Comparison of ENCODE assay signal across 1 cellular context in the genomic region with DNA sequence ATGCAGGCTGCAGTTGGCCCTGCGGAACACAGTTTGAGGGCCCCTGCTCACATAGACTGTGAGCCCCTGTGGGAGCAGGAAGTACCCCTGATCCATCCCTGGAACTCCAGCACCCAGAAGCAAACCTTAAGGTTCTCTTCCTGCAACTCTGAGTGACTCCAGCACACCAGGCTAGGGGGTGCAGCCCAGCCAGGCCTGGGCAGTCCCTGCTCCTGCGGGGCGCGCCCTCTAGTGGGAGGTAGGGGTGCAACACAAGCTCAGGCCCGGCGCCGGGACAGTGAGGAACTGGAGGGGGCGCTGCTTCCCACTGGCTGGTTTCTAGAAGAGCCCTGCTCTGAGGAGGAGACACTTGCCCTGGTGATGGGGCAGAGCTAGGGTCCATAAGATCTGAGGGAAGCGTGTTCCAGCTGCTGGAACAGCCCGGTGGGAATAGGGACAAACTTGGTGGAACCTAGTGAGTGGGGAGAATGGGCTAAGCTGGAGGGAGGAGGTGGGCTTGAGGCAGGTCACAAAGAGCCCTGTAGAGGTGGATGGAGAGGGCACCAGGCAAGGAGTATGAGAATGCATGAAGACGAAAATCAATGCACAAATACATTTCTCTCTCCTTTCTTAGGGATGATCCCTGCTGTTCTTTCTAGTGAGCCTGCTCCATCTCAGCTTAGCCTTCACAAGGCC.
A peak's percentile ranks its signal among the peaks of the same experiment; 100 is the strongest.
TF ChIP-seq lines count a peak whose summit lies in the region.

No MANE protein-coding gene starts in this region.

TF ChIP-seq in K562, 482 proteins besides CTCF, POLR2A, EP300 and RAD21 (continued from another document and continues in another):
- TF ChIP-seq HCFC1 (IDR thresholded peaks at IDR 0.05; ENCODE audit: low read depth, low read length) (no peak), ZKSCAN1 (IDR thresholded peaks at IDR 0.05; ENCODE audit: low read depth, low read length) (no peak), MBD2 (IDR thresholded peaks at IDR 0.05; ENCODE audit: borderline replicate concordance, low read depth) (no peak), MAZ (CRISPR knock-in tag; conservative IDR thresholded peaks at IDR 0.05 in 1 of 2, IDR thresholded peaks at IDR 0.05 in 1 of 2) (peak in 1 of 2 experiments; percentile 65; a peak in 2 of 4 replicates), ZBTB1 (CRISPR knock-in tag; IDR thresholded peaks at IDR 0.05; ENCODE audit: borderline replicate concordance, low read depth) (no peak), SRSF1 (IDR thresholded peaks at IDR 0.05; ENCODE audit: low read depth, low read length) (no peak), ZFPM2 (CRISPR knock-in tag; IDR thresholded peaks at IDR 0.05) (no peak), MYBL2 (IDR thresholded peaks at IDR 0.05; ENCODE audit: low read depth) (no peak), MYBL2 (CRISPR knock-in tag; IDR thresholded peaks at IDR 0.05; ENCODE audit: borderline replicate concordance) (no peak), BRF1 (IDR thresholded peaks at IDR 0.05; ENCODE audit: borderline replicate concordance, extremely low read depth, insufficient read length) (no peak), JUND (IDR thresholded peaks at IDR 0.05; ENCODE audit: borderline replicate concordance, low read depth, low read length) (peak; percentile 39), JUND (tag; IDR thresholded peaks at IDR 0.05; ENCODE audit: borderline replicate concordance, low read depth, low read length) (no peak; the same call in 2 of the 3 replicates), MYC (IDR thresholded peaks at IDR 0.05; ENCODE audit: low read depth, low read length) (peak; percentile 48; the same call in 1 of the 2 replicates), MYC (CRISPR knock-in tag; IDR thresholded peaks at IDR 0.05; ENCODE audit: borderline replicate concordance, low read depth) (no peak), PTBP1 (IDR thresholded peaks at IDR 0.05; ENCODE audit: low read depth, low read length) (no peak), CCNT2 (IDR thresholded peaks at IDR 0.05; ENCODE audit: borderline replicate concordance, extremely low read depth, insufficient read length, low read depth, low read length) (no peak), ERF (CRISPR knock-in tag; IDR thresholded peaks at IDR 0.05) (no peak), CXXC5 (CRISPR knock-in tag; IDR thresholded peaks at IDR 0.05) (0 out of 2 replicates have a peak, but pooled peaks have one; percentile 23), SMC3 (conservative IDR thresholded peaks at IDR 0.05; ENCODE audit: insufficient read depth, low read depth, low read length) (peak; percentile 91), ILF3 (IDR thresholded peaks at IDR 0.05; ENCODE audit: borderline replicate concordance) (no peak), CBX1 (IDR thresholded peaks at IDR 0.05; ENCODE audit: low read depth) (peak; percentile 63; the same call in 1 of the 2 replicates), SMARCA5 (IDR thresholded peaks at IDR 0.05) (peak; percentile 47; the same call in 1 of the 2 replicates), ARHGAP35 (IDR thresholded peaks at IDR 0.05; ENCODE audit: partially characterized antibody) (no peak), ZKSCAN8 (CRISPR knock-in tag; IDR thresholded peaks at IDR 0.05) (no peak), YY1 (IDR thresholded peaks at IDR 0.05; ENCODE audit: borderline replicate concordance in 1 of 3, control insufficient read depth in 1 of 3, extremely low read depth in 1 of 3, insufficient read depth in 3 of 3, insufficient read length in 1 of 3, insufficient replicate concordance in 2 of 3, low read depth in 1 of 3, low read length in 2 of 3) (peak in 1 of 3 experiments; percentile 25), ZNF316 (IDR thresholded peaks at IDR 0.05) (no peak), ZNF589 (CRISPR knock-in tag; IDR thresholded peaks at IDR 0.05; ENCODE audit: low read depth) (no peak), TEAD1 (CRISPR knock-in tag; IDR thresholded peaks at IDR 0.05) (no peak), HDAC1 (IDR thresholded peaks at IDR 0.05) (peak in 1 of 2 experiments; percentile 22; a peak in 1 of 4 replicates), ZNF124 (CRISPR knock-in tag; IDR thresholded peaks at IDR 0.05) (no peak), NRF1 (conservative IDR thresholded peaks at IDR 0.05 in 1 of 2, IDR thresholded peaks at IDR 0.05 in 1 of 2) (peak; percentile 12 to 39; a peak in 1 of 4 replicates)
- TF ChIP-seq, protein P1, sequence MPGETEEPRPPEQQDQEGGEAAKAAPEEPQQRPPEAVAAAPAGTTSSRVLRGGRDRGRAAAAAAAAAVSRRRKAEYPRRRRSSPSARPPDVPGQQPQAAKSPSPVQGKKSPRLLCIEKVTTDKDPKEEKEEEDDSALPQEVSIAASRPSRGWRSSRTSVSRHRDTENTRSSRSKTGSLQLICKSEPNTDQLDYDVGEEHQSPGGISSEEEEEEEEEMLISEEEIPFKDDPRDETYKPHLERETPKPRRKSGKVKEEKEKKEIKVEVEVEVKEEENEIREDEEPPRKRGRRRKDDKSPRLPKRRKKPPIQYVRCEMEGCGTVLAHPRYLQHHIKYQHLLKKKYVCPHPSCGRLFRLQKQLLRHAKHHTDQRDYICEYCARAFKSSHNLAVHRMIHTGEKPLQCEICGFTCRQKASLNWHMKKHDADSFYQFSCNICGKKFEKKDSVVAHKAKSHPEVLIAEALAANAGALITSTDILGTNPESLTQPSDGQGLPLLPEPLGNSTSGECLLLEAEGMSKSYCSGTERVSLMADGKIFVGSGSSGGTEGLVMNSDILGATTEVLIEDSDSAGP (CRISPR knock-in tag; IDR thresholded peaks at IDR 0.05): no peak
- TF ChIP-seq, protein P2, sequence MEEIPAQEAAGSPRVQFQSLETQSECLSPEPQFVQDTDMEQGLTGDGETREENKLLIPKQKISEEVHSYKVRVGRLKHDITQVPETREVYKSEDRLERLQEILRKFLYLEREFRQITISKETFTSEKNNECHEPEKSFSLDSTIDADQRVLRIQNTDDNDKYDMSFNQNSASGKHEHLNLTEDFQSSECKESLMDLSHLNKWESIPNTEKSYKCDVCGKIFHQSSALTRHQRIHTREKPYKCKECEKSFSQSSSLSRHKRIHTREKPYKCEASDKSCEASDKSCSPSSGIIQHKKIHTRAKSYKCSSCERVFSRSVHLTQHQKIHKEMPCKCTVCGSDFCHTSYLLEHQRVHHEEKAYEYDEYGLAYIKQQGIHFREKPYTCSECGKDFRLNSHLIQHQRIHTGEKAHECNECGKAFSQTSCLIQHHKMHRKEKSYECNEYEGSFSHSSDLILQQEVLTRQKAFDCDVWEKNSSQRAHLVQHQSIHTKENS (CRISPR knock-in tag; IDR thresholded peaks at IDR 0.05): no peak
- TF ChIP-seq, protein P3, sequence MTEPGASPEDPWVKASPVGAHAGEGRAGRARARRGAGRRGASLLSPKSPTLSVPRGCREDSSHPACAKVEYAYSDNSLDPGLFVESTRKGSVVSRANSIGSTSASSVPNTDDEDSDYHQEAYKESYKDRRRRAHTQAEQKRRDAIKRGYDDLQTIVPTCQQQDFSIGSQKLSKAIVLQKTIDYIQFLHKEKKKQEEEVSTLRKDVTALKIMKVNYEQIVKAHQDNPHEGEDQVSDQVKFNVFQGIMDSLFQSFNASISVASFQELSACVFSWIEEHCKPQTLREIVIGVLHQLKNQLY (CRISPR knock-in tag; conservative IDR thresholded peaks at IDR 0.05): no peak
- TF ChIP-seq, protein P4, sequence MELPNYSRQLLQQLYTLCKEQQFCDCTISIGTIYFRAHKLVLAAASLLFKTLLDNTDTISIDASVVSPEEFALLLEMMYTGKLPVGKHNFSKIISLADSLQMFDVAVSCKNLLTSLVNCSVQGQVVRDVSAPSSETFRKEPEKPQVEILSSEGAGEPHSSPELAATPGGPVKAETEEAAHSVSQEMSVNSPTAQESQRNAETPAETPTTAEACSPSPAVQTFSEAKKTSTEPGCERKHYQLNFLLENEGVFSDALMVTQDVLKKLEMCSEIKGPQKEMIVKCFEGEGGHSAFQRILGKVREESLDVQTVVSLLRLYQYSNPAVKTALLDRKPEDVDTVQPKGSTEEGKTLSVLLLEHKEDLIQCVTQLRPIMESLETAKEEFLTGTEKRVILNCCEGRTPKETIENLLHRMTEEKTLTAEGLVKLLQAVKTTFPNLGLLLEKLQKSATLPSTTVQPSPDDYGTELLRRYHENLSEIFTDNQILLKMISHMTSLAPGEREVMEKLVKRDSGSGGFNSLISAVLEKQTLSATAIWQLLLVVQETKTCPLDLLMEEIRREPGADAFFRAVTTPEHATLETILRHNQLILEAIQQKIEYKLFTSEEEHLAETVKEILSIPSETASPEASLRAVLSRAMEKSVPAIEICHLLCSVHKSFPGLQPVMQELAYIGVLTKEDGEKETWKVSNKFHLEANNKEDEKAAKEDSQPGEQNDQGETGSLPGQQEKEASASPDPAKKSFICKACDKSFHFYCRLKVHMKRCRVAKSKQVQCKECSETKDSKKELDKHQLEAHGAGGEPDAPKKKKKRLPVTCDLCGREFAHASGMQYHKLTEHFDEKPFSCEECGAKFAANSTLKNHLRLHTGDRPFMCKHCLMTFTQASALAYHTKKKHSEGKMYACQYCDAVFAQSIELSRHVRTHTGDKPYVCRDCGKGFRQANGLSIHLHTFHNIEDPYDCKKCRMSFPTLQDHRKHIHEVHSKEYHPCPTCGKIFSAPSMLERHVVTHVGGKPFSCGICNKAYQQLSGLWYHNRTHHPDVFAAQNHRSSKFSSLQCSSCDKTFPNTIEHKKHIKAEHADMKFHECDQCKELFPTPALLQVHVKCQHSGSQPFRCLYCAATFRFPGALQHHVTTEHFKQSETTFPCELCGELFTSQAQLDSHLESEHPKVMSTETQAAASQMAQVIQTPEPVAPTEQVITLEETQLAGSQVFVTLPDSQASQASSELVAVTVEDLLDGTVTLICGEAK (IDR thresholded peaks at IDR 0.05): peak; percentile 60
- TF ChIP-seq, protein P4 (CRISPR knock-in tag; IDR thresholded peaks at IDR 0.05): no peak
- TF ChIP-seq, protein P5, sequence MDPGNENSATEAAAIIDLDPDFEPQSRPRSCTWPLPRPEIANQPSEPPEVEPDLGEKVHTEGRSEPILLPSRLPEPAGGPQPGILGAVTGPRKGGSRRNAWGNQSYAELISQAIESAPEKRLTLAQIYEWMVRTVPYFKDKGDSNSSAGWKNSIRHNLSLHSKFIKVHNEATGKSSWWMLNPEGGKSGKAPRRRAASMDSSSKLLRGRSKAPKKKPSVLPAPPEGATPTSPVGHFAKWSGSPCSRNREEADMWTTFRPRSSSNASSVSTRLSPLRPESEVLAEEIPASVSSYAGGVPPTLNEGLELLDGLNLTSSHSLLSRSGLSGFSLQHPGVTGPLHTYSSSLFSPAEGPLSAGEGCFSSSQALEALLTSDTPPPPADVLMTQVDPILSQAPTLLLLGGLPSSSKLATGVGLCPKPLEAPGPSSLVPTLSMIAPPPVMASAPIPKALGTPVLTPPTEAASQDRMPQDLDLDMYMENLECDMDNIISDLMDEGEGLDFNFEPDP (CRISPR knock-in tag; IDR thresholded peaks at IDR 0.05): no peak
- TF ChIP-seq, protein P6, sequence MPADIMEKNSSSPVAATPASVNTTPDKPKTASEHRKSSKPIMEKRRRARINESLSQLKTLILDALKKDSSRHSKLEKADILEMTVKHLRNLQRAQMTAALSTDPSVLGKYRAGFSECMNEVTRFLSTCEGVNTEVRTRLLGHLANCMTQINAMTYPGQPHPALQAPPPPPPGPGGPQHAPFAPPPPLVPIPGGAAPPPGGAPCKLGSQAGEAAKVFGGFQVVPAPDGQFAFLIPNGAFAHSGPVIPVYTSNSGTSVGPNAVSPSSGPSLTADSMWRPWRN (IDR thresholded peaks at IDR 0.05; ENCODE audit: low read depth): no peak
- TF ChIP-seq, protein P7, sequence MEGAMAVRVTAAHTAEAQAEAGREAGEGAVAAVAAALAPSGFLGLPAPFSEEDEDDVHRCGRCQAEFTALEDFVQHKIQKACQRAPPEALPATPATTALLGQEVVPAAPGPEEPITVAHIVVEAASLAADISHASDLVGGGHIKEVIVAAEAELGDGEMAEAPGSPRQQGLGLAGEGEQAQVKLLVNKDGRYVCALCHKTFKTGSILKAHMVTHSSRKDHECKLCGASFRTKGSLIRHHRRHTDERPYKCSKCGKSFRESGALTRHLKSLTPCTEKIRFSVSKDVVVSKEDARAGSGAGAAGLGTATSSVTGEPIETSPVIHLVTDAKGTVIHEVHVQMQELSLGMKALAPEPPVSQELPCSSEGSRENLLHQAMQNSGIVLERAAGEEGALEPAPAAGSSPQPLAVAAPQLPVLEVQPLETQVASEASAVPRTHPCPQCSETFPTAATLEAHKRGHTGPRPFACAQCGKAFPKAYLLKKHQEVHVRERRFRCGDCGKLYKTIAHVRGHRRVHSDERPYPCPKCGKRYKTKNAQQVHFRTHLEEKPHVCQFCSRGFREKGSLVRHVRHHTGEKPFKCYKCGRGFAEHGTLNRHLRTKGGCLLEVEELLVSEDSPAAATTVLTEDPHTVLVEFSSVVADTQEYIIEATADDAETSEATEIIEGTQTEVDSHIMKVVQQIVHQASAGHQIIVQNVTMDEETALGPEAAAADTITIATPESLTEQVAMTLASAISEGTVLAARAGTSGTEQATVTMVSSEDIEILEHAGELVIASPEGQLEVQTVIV (CRISPR knock-in tag; IDR thresholded peaks at IDR 0.05; ENCODE audit: borderline replicate concordance): no peak
- TF ChIP-seq, protein P8, sequence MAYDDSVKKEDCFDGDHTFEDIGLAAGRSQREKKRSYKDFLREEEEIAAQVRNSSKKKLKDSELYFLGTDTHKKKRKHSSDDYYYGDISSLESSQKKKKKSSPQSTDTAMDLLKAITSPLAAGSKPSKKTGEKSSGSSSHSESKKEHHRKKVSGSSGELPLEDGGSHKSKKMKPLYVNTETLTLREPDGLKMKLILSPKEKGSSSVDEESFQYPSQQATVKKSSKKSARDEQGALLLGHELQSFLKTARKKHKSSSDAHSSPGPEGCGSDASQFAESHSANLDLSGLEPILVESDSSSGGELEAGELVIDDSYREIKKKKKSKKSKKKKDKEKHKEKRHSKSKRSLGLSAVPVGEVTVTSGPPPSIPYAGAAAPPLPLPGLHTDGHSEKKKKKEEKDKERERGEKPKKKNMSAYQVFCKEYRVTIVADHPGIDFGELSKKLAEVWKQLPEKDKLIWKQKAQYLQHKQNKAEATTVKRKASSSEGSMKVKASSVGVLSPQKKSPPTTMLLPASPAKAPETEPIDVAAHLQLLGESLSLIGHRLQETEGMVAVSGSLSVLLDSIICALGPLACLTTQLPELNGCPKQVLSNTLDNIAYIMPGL (CRISPR knock-in tag; IDR thresholded peaks at IDR 0.05): no peak
